In genomic region chr21:33109574-33110339, GRCh38 we compare ENCODE assay signal across 9 cellular contexts. TPM values are rescaled to one million over a fixed set of nuclear protein-coding genes. Genes with fewer than 3 reads are reported as not detected.
DNase-seq lines count a peak whose midpoint lies in the region; ATAC-seq and TF ChIP-seq lines count a peak whose summit lies in the region.
"Had no signal": no experiment of that assay in that cellular context is flagged by ENCODE, and none has a peak within 500 bp of the region (broad histone marks: within the 10 kb centered on the region; RNA-seq: fewer than 3 reads in every experiment).

No MANE protein-coding gene starts in this region.

- H3K9me3 ChIP-seq in mucosa of descending colon (no peaks in the 10 kb centered on the region), heart right ventricle (no peaks in the 10 kb centered on the region)

- H3K36me3 ChIP-seq in mucosa of descending colon (ENCODE audit: low read depth) (no peaks in the 10 kb centered on the region), heart right ventricle (no peaks in the 10 kb centered on the region)

- intact Hi-C loops in mucosa of descending colon (cut with DNase I, micrococcal nuclease), result no loop called here
- intact Hi-C loops in heart right ventricle (cut with DNase I), result loop anchor here in 1 of 10 donors (5.0 kb wide), 1 partner anchor 107 kb away; no protein-coding TSS in a partner anchor

- H3K27me3 Mint-ChIP-seq in activated T-cell treated with anti-CD3 and anti-CD28 coated beads, Interleukin-2, amount 50 U/mL, for 72 hours (ENCODE audit: low read depth), result peaks cover 43% of the 10 kb centered on the region

- H3K27ac Mint-ChIP-seq in activated T-cell treated with anti-CD3 and anti-CD28 coated beads, Interleukin-2, amount 50 U/mL, for 72 hours, result no peak overlapping the region

- H3K9me3 Mint-ChIP-seq in activated T-cell treated with anti-CD3 and anti-CD28 coated beads, Interleukin-2, amount 50 U/mL, for 72 hours, result no peaks in the 10 kb centered on the region

- no peak overlapping the region for H3K4me3 ChIP-seq in mucosa of descending colon
- no peak overlapping the region for H3K4me3 ChIP-seq in foreskin fibroblast (ENCODE audit: low read depth in 1 of 2, low read length in 2 of 2)
- H3K4me3 ChIP-seq in heart right ventricle, result peak overlapping the region in 2 of 10 donors; percentile 5 to 22

- TF ChIP-seq CTCF in mucosa of descending colon (IDR thresholded peaks at IDR 0.05), result no peak
- TF ChIP-seq CTCF in foreskin fibroblast (IDR thresholded peaks at IDR 0.05; ENCODE audit: low read depth, low read length), result no peak
- TF ChIP-seq CTCF in heart right ventricle (IDR thresholded peaks at IDR 0.05), result no peak

- no peak overlapping the region for H3K27ac ChIP-seq in heart right ventricle

- H3K4me3 Mint-ChIP-seq in activated T-cell treated with anti-CD3 and anti-CD28 coated beads, Interleukin-2, amount 50 U/mL, for 72 hours, result peak overlapping the region; percentile 50 to 73

- 11 to 12% methylated on average over 45 of the region's 45 CpGs for WGBS in heart right ventricle, 2 donors

- H3K4me1 ChIP-seq in mucosa of descending colon (ENCODE audit: low read depth) (peaks cover 6% of the 10 kb centered on the region), heart right ventricle (peaks cover 0 to 8% (median 0%) of the 10 kb centered on the region in 9 donors)

- H3K27me3 ChIP-seq in heart right ventricle, result peaks cover 8 to 94% (median 81%) of the 10 kb centered on the region in 7 donors

- H3K36me3 Mint-ChIP-seq in activated T-cell treated with anti-CD3 and anti-CD28 coated beads, Interleukin-2, amount 50 U/mL, for 72 hours (ENCODE audit: insufficient read depth in 2 of 2), result no peaks in the 10 kb centered on the region

- peaks cover 6% of the 10 kb centered on the region for H3K4me1 Mint-ChIP-seq in activated T-cell treated with anti-CD3 and anti-CD28 coated beads, Interleukin-2, amount 50 U/mL, for 72 hours (ENCODE audit: low read depth)

- DNase-seq in D341Med (ENCODE audit: low spot score), result peak; percentile 52
- peak; percentile 86 for DNase-seq in MV-4-11 (lab: John Stamatoyannopoulos, UW)
- peak in 1 of 2 donors; percentile 3 for DNase-seq in activated T-cell treated with anti-CD3 and anti-CD28 coated beads, Interleukin-2, amount 50 U/mL, for 72 hours
- DNase-seq in mucosa of descending colon, result no peak
- DNase-seq in NCI-H2081 (lab: John Stamatoyannopoulos, UW), result no peak
- no peak for DNase-seq in foreskin fibroblast
- DNase-seq in heart right ventricle, result no peak
- DNase-seq: small intestine had no signal

- peak; percentile 39 to 41 for ATAC-seq in activated T-cell treated with anti-CD3 and anti-CD28 coated beads, Interleukin-2, amount 50 U/mL, for 72 hours (replicated peaks in 1 of 2)
- ATAC-seq in mucosa of descending colon (peak; percentile 23), GM18861 (IDR thresholded peaks at IDR 0.05; ENCODE audit: unreplicated experiment) (no peak), heart right ventricle (no peak)

RNA-seq across cellular contexts. Expression of gene OLIG1, which starts 39.8 kb away (rescaled TPM):
- not detected for total RNA-seq in activated T-cell treated with anti-CD3 and anti-CD28 coated beads, Interleukin-2, amount 50 U/mL, for 72 hours
- total RNA-seq in mucosa of descending colon (not detected), heart right ventricle (under 1 TPM in 4 of 10 donors, not detected in 6; 0.09 to 0.49 (median 0.12) TPM)
- not detected for polyA plus RNA-seq in heart right ventricle
- polyA plus RNA-seq: small intestine had no signal

Comparison
In these comparisons a context has a peak if more than half of its experiments do, and no peak if none do; other contexts are left out.
1. DNase-seq: peak in D341Med (single experiment) and MV-4-11 (single experiment); none in mucosa of descending colon (0 of 3), NCI-H2081 (0 of 2), foreskin fibroblast (0 of 2) and heart right ventricle (0 of 2).
2. ATAC-seq: peak in activated T-cell treated with anti-CD3 and anti-CD28 coated beads, Interleukin-2, amount 50 U/mL, for 72 hours (2 of 2) and mucosa of descending colon (single experiment); none in GM18861 (single experiment) and heart right ventricle (0 of 8).